Comparison of ENCODE assay signal across 21 cellular contexts in genomic region chr6:67698534-67698933, GRCh38.
"Had no signal": no experiment of that assay in that cellular context is flagged by ENCODE, and none has a peak within 500 bp of the region (broad histone marks: within the 10 kb centered on the region; RNA-seq: fewer than 3 reads in every experiment).

No MANE protein-coding gene starts in this region.

- H3K9ac ChIP-seq: parathyroid adenoma had no signal

- H2AFZ ChIP-seq: parathyroid adenoma had no signal

- H3K9me3 Mint-ChIP-seq: activated T-cell treated with anti-CD3 and anti-CD28 coated beads, Interleukin-2, amount 50 U/mL, for 4 hours; natural killer cell treated with Interleukin-12 subunit alpha and Interleukin-12 subunit beta and Interleukin-15 and Interleukin-18, amount 100 ng/mL, for 72 hours had no signal

- H3K4me1 Mint-ChIP-seq: activated naive CD4-positive, alpha-beta T cell treated with anti-CD3 and anti-CD28 coated beads, Interleukin-2, amount 10 ng/mL, durations not matched to agents 7 days and 5 days; activated naive CD8-positive, alpha-beta T cell treated with anti-CD3 and anti-CD28 coated beads, Interleukin-2, amount 50 U/mL, for 24 hours; stimulated activated naive CD8-positive, alpha-beta T cell treated with anti-CD3 and anti-CD28 coated beads, Interleukin-15, amount 100 ng/mL, for 72 hours had no signal

- ATAC-seq: activated CD4-positive, CD25-positive, alpha-beta regulatory T cell treated with anti-CD3 and anti-CD28 coated beads, Interleukin-2, amount 50 U/mL, for 24 hours; activated naive CD8-positive, alpha-beta T cell treated with anti-CD3 and anti-CD28 coated beads, Interleukin-2, amount 50 U/mL, for 24 hours; activated T-cell treated with anti-CD3 and anti-CD28 coated beads, Interleukin-2, amount 50 U/mL, for 4 hours; natural killer cell treated with Interleukin-12 subunit alpha and Interleukin-12 subunit beta and Interleukin-15 and Interleukin-18, amount 100 ng/mL, for 72 hours; right lobe of liver; stimulated activated naive CD8-positive, alpha-beta T cell treated with anti-CD3 and anti-CD28 coated beads, Interleukin-15, amount 100 ng/mL, for 72 hours had no signal

- H3K27me3 ChIP-seq: breast epithelium, esophagus muscularis mucosa, neutrophil, right lobe of liver, suprapubic skin, transverse colon had no signal

- H3K4me3 Mint-ChIP-seq: activated naive CD4-positive, alpha-beta T cell treated with anti-CD3 and anti-CD28 coated beads, Interleukin-2, amount 10 ng/mL, durations not matched to agents 7 days and 5 days; activated naive CD8-positive, alpha-beta T cell treated with anti-CD3 and anti-CD28 coated beads, Interleukin-2, amount 50 U/mL, for 24 hours; activated T-cell treated with anti-CD3 and anti-CD28 coated beads, Interleukin-2, amount 50 U/mL, for 4 hours; natural killer cell treated with Interleukin-12 subunit alpha and Interleukin-12 subunit beta and Interleukin-15 and Interleukin-18, amount 100 ng/mL, for 72 hours; stimulated activated naive CD8-positive, alpha-beta T cell treated with anti-CD3 and anti-CD28 coated beads, Interleukin-15, amount 100 ng/mL, for 72 hours had no signal

- H3K27ac ChIP-seq: breast epithelium, esophagus muscularis mucosa, neutrophil, parathyroid adenoma, right lobe of liver, suprapubic skin, transverse colon had no signal

- H3K9me3 ChIP-seq: breast epithelium, esophagus muscularis mucosa, neutrophil, right lobe of liver, suprapubic skin, transverse colon had no signal

- DNase-seq: activated CD4-positive, alpha-beta T cell treated with anti-CD3 and anti-CD28 coated beads, Interleukin-2, amount 50 U/mL, for 1 hour; activated CD8-positive, alpha-beta memory T cell treated with anti-CD3 and anti-CD28 coated beads, Interleukin-2, amount 50 U/mL, for 4 hours; activated effector memory CD4-positive, alpha-beta T cell treated with Interleukin-2 at 50 U/mL for 16 hours; activated naive CD4-positive, alpha-beta T cell treated with anti-CD3 and anti-CD28 coated beads, Interleukin-2, amount 10 ng/mL, durations not matched to agents 7 days and 5 days; activated naive CD8-positive, alpha-beta T cell treated with anti-CD3 and anti-CD28 coated beads, Interleukin-2, amount 50 U/mL, for 24 hours; activated T-cell treated with anti-CD3 and anti-CD28 coated beads, Interleukin-2, amount 50 U/mL, for 4 hours; aorta; effector CD4-positive, alpha-beta T cell; right lobe of liver; small intestine; stimulated activated CD4-positive, alpha-beta T cell treated with anti-CD3 and anti-CD28 coated beads, Interleukin-4, amount 100 ng/mL, for 1 hour; stimulated activated naive CD8-positive, alpha-beta T cell treated with anti-CD3 and anti-CD28 coated beads, Interleukin-15, amount 100 ng/mL, for 72 hours; transverse colon had no signal

- FAIRE-seq: endothelial cell of umbilical vein had no signal

- H3K4me1 ChIP-seq: breast epithelium, esophagus muscularis mucosa, parathyroid adenoma, right lobe of liver, suprapubic skin, transverse colon had no signal

- H3K36me3 ChIP-seq: breast epithelium, esophagus muscularis mucosa, neutrophil, right lobe of liver, suprapubic skin, transverse colon had no signal

- H3K79me2 ChIP-seq: parathyroid adenoma had no signal

- H3K4me3 ChIP-seq: breast epithelium, esophagus muscularis mucosa, right lobe of liver, suprapubic skin, transverse colon had no signal

- H3K27ac Mint-ChIP-seq: activated naive CD4-positive, alpha-beta T cell treated with anti-CD3 and anti-CD28 coated beads, Interleukin-2, amount 10 ng/mL, durations not matched to agents 7 days and 5 days; activated naive CD8-positive, alpha-beta T cell treated with anti-CD3 and anti-CD28 coated beads, Interleukin-2, amount 50 U/mL, for 24 hours; natural killer cell treated with Interleukin-12 subunit alpha and Interleukin-12 subunit beta and Interleukin-15 and Interleukin-18, amount 100 ng/mL, for 72 hours; stimulated activated naive CD8-positive, alpha-beta T cell treated with anti-CD3 and anti-CD28 coated beads, Interleukin-15, amount 100 ng/mL, for 72 hours had no signal

- H3K36me3 Mint-ChIP-seq: activated naive CD4-positive, alpha-beta T cell treated with anti-CD3 and anti-CD28 coated beads, Interleukin-2, amount 10 ng/mL, durations not matched to agents 7 days and 5 days; natural killer cell treated with Interleukin-12 subunit alpha and Interleukin-12 subunit beta and Interleukin-15 and Interleukin-18, amount 100 ng/mL, for 72 hours had no signal

- H3K27me3 Mint-ChIP-seq: activated naive CD4-positive, alpha-beta T cell treated with anti-CD3 and anti-CD28 coated beads, Interleukin-2, amount 10 ng/mL, durations not matched to agents 7 days and 5 days; activated naive CD8-positive, alpha-beta T cell treated with anti-CD3 and anti-CD28 coated beads, Interleukin-2, amount 50 U/mL, for 24 hours; natural killer cell treated with Interleukin-12 subunit alpha and Interleukin-12 subunit beta and Interleukin-15 and Interleukin-18, amount 100 ng/mL, for 72 hours; stimulated activated naive CD8-positive, alpha-beta T cell treated with anti-CD3 and anti-CD28 coated beads, Interleukin-15, amount 100 ng/mL, for 72 hours had no signal
